ENCODE assay signal across 8 cellular contexts in genomic region chrX:70289793-70290770, GRCh38. TPM values are rescaled to one million over a fixed set of nuclear protein-coding genes. Genes with fewer than 3 reads are reported as not detected.
DNase-seq lines count a peak whose midpoint lies in the region; ATAC-seq and TF ChIP-seq lines count a peak whose summit lies in the region.

Gene KIF4A, plus strand, starts transcription at chrX:70290104. Its CDS starts 355 bp downstream, at chrX:70290459.
Gene PDZD11, minus strand, starts transcription at chrX:70289927. Its CDS starts 586 bp downstream, at chrX:70289341.

- TF ChIP-seq POLR2A in prostate gland (IDR thresholded peaks at IDR 0.05) = no peak

- TF ChIP-seq CTCF in GM12875 (IDR thresholded peaks at IDR 0.05; ENCODE audit: borderline replicate concordance, insufficient read depth, low read depth, low read length) = no peak
- TF ChIP-seq CTCF in left ventricle myocardium inferior (IDR thresholded peaks at IDR 0.05; ENCODE audit: borderline replicate concordance) = no peak
- TF ChIP-seq CTCF in prostate gland (IDR thresholded peaks at IDR 0.05) = no peak

- peak; percentile 85 for DNase-seq in NCI-H1092 treated with DMSO at 0.1 percent for 48 hours (lab: John Stamatoyannopoulos, UW)
- DNase-seq in T-helper 1 cell = peak; percentile 42 to 89 (median 62)
- DNase-seq in amniotic epithelial cell (ENCODE audit: low read depth) = peak; percentile 77
- peak; percentile 79 for DNase-seq in left ventricle myocardium inferior
- DNase-seq in prostate gland (ENCODE audit: low spot score) = peak; percentile 45

- H3K27me3 ChIP-seq in left ventricle myocardium inferior (ENCODE audit: low read depth) (no peaks in the 10 kb centered on the region), prostate gland (replicated peaks; ENCODE audit: insufficient read depth) (no peaks in the 10 kb centered on the region)

- 0% methylated on average over 46 of the region's 62 CpGs for whole genome bisulfite sequencing in prostate gland
- under 1% methylated on average over 62 of the region's 62 CpGs for WGBS in urinary bladder

- intact Hi-C loops in left ventricle myocardium inferior (cut with micrococcal nuclease) = no loop called here
- intact Hi-C loops in prostate gland (cut with DNase I) = no loop called here

- H3K27ac ChIP-seq in left ventricle myocardium inferior (replicated peaks) (peak within 1 kb of the TSS; percentile 77), prostate gland (peak within 1 kb of the TSS; percentile 51 to 58), urinary bladder (ENCODE audit: low read depth) (peak within 1 kb of the TSS; percentile 67)

- H3K36me3 ChIP-seq in left ventricle myocardium inferior = peaks cover 4% of the 10 kb centered on the region
- no peaks in the 10 kb centered on the region for H3K36me3 ChIP-seq in prostate gland
- peaks cover 5% of the 10 kb centered on the region for H3K36me3 ChIP-seq in urinary bladder (ENCODE audit: insufficient read depth)

- H3K4me1 ChIP-seq in left ventricle myocardium inferior (peaks cover 11% of the 10 kb centered on the region), prostate gland (replicated peaks) (no peaks in the 10 kb centered on the region), urinary bladder (ENCODE audit: insufficient read depth) (no peaks in the 10 kb centered on the region)

- no peaks in the 10 kb centered on the region for H3K9me3 ChIP-seq in left ventricle myocardium inferior (replicated peaks)
- no peaks in the 10 kb centered on the region for H3K9me3 ChIP-seq in prostate gland

- H3K4me3 ChIP-seq in GM12875 (ENCODE audit: low read depth, low read length) = peak within 1 kb of the TSS; percentile 55
- peak within 1 kb of the TSS; percentile 72 for H3K4me3 ChIP-seq in left ventricle myocardium inferior
- peak within 1 kb of the TSS; percentile 29 to 40 for H3K4me3 ChIP-seq in prostate gland
- peak within 1 kb of the TSS; percentile 41 for H3K4me3 ChIP-seq in urinary bladder (ENCODE audit: low read depth, low read length)

- peak; percentile 97 for ATAC-seq in HG02623 (IDR thresholded peaks at IDR 0.05; ENCODE audit: unreplicated experiment)

RNA-seq across cellular contexts. Expression of gene KIF4A, which starts in this region (rescaled TPM):
- total RNA-seq in left ventricle myocardium inferior (0.25 TPM), prostate gland (1 to 10 TPM in 1 of 2 donors, under 1 TPM in 1; 0.73 to 1.3 TPM), urinary bladder (7.2 TPM)
- 0.20 TPM for polyA plus RNA-seq in urinary bladder

RNA-seq across cellular contexts. Expression of gene PDZD11, which starts in this region (rescaled TPM):
- total RNA-seq in left ventricle myocardium inferior (36.5 TPM), prostate gland (10 to 100 TPM; 24.2 to 34.2 TPM), urinary bladder (27.1 TPM)
- 41.8 TPM for polyA plus RNA-seq in urinary bladder

Comparison
In these comparisons a context has a peak if more than half of its experiments do, and no peak if none do; other contexts are left out.
1. Peak in every context shown above with its lines: DNase-seq, ATAC-seq, H3K4me3 ChIP-seq and H3K27ac ChIP-seq.